1 cellular context compared by ENCODE assay signal in genomic region chr17:44585315-44585714, GRCh38.
TF ChIP-seq lines count a peak whose summit lies in the region.

No MANE protein-coding gene starts in this region.

TF ChIP-seq in GM23338, 12 proteins besides CTCF, POLR2A, EP300 and RAD21 (continued from another document):
- no peak for TF ChIP-seq REST (IDR thresholded peaks at IDR 0.05; ENCODE audit: unreplicated experiment)
- TF ChIP-seq EZH2 (IDR thresholded peaks at IDR 0.05; ENCODE audit: low read depth, unreplicated experiment) = no peak
- no peak for TF ChIP-seq ZNF114 (CRISPR knock-in tag; IDR thresholded peaks at IDR 0.05)
- TF ChIP-seq ETS1 (IDR thresholded peaks at IDR 0.05) = no peak
- no peak for TF ChIP-seq CREB1 (CRISPR knock-in tag; IDR thresholded peaks at IDR 0.05; ENCODE audit: low read depth)
